2 cellular contexts compared by ENCODE assay signal in the genomic region with DNA sequence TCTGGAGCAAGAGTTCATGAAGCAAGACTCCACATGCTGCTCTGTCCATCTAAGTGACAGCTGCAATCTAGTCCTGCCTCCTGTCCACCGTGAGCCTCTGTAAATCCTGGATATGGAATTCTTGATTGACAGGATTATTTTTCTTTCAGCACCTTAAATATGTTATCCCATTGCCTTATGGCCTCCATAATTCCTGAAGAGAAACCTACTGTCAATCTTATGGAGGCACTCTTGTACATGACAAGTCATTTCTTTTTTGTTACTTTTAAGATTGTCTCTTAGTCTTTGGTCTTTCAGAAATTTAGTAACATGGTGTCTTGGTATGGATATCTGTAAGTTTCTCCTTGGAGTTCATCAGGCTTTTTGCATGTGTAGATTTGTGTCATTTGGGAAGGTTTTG.
TF ChIP-seq lines count a peak whose summit lies in the region.

No MANE protein-coding gene starts in this region.

TF ChIP-seq in HepG2, 621 proteins besides CTCF, POLR2A, EP300 and RAD21:
- TF ChIP-seq NFE2L1 (CRISPR knock-in tag; IDR thresholded peaks at IDR 0.05; ENCODE audit: borderline replicate concordance) (no peak), ZNF317 (CRISPR knock-in tag; IDR thresholded peaks at IDR 0.05) (peak; percentile 98)

TF ChIP-seq in WTC11, 78 proteins besides CTCF, POLR2A, EP300 and RAD21 (continued from another document):
- TF ChIP-seq, protein P1, sequence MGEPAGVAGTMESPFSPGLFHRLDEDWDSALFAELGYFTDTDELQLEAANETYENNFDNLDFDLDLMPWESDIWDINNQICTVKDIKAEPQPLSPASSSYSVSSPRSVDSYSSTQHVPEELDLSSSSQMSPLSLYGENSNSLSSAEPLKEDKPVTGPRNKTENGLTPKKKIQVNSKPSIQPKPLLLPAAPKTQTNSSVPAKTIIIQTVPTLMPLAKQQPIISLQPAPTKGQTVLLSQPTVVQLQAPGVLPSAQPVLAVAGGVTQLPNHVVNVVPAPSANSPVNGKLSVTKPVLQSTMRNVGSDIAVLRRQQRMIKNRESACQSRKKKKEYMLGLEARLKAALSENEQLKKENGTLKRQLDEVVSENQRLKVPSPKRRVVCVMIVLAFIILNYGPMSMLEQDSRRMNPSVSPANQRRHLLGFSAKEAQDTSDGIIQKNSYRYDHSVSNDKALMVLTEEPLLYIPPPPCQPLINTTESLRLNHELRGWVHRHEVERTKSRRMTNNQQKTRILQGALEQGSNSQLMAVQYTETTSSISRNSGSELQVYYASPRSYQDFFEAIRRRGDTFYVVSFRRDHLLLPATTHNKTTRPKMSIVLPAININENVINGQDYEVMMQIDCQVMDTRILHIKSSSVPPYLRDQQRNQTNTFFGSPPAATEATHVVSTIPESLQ (CRISPR knock-in tag; IDR thresholded peaks at IDR 0.05), result no peak
- TF ChIP-seq, protein P2, sequence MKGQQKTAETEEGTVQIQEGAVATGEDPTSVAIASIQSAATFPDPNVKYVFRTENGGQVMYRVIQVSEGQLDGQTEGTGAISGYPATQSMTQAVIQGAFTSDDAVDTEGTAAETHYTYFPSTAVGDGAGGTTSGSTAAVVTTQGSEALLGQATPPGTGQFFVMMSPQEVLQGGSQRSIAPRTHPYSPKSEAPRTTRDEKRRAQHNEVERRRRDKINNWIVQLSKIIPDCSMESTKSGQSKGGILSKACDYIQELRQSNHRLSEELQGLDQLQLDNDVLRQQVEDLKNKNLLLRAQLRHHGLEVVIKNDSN (CRISPR knock-in tag; IDR thresholded peaks at IDR 0.05), result no peak
